In the genomic region with DNA sequence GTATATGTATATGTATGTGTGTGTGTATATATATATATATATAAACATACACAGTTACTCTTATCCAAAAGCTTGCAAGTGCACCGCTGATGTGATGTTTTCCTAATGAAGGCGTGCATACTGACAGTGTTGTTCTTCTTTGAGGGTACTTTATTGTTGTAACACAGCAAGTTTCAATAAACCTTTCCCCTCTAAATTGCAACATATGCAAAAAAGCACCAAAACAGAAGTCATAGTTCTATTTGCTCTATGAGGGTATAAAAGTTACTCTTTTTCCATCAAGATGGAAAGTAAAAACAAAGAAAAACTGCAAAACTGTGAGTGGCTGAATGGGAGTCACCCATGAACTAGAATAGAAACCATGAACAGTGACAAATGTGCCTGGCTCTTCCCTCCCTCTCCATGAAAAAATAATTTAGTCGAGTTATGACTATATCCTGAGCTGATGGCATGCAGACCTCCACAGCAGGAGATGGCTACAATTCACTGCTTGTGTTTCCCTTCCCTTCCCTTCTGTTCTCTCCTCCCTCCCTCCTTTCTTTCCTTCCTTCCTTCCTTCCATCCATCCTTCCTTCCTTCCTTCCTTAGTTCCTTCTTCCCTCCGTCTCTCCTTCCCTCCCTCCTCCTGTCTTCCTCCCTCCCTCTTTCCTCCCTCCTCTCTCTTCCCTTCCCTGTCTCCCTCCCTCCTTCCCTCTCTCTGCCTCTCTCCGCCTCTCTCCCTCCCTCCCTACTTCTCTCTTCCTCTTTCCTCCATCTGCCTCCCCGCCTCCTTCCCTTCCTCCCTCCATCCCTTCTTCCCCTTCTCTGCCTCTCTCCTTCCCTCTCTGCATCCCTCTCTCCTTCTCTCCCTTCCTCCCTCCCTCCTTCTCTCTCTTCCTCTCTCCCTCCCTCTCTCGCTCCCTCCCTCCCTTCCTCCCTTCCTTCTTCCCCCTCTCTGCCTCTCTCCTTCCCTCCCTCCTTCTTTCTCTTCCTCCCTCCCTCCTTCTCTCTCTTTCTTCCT, we compare ENCODE assay signal across 2 cellular contexts.
TF ChIP-seq lines count a peak whose summit lies in the region.

No MANE protein-coding gene starts in this region.

TF ChIP-seq in A549, 52 proteins besides CTCF, POLR2A, EP300 and RAD21:
- TF ChIP-seq MAFK (IDR thresholded peaks at IDR 0.05; ENCODE audit: partially characterized antibody) (peak; percentile 48), RCOR1 (IDR thresholded peaks at IDR 0.05; ENCODE audit: low read depth, low read length) (no peak), MAZ (IDR thresholded peaks at IDR 0.05; ENCODE audit: borderline replicate concordance, low read depth, low read length) (no peak)

TF ChIP-seq in K562, 482 proteins besides CTCF, POLR2A, EP300 and RAD21:
- TF ChIP-seq MCM3 (IDR thresholded peaks at IDR 0.05) (no peak), CEBPG (CRISPR knock-in tag; IDR thresholded peaks at IDR 0.05) (no peak), CEBPG (tag; conservative IDR thresholded peaks at IDR 0.05 in 1 of 2, IDR thresholded peaks at IDR 0.05 in 1 of 2) (no peak), RFX1 (IDR thresholded peaks at IDR 0.05) (no peak), ZNF431 (CRISPR knock-in tag; IDR thresholded peaks at IDR 0.05) (no peak), MAFG (tag; conservative IDR thresholded peaks at IDR 0.05) (peak; percentile 64), MAFK (IDR thresholded peaks at IDR 0.05; ENCODE audit: low read length) (peak; percentile 58), ZNF316 (IDR thresholded peaks at IDR 0.05) (peak; percentile 73), C11orf30 (IDR thresholded peaks at IDR 0.05; ENCODE audit: low read depth) (peak; percentile 58; the same call in 1 of the 2 replicates), MAFF (IDR thresholded peaks at IDR 0.05; ENCODE audit: low read length) (peak; percentile 68)
- TF ChIP-seq, protein P1, sequence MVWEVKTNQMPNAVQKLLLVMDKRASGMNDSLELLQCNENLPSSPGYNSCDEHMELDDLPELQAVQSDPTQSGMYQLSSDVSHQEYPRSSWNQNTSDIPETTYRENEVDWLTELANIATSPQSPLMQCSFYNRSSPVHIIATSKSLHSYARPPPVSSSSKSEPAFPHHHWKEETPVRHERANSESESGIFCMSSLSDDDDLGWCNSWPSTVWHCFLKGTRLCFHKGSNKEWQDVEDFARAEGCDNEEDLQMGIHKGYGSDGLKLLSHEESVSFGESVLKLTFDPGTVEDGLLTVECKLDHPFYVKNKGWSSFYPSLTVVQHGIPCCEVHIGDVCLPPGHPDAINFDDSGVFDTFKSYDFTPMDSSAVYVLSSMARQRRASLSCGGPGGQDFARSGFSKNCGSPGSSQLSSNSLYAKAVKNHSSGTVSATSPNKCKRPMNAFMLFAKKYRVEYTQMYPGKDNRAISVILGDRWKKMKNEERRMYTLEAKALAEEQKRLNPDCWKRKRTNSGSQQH (CRISPR knock-in tag; IDR thresholded peaks at IDR 0.05) = 0 out of 2 replicates have a peak, but pooled peaks have one; percentile 54
- TF ChIP-seq, protein P2, sequence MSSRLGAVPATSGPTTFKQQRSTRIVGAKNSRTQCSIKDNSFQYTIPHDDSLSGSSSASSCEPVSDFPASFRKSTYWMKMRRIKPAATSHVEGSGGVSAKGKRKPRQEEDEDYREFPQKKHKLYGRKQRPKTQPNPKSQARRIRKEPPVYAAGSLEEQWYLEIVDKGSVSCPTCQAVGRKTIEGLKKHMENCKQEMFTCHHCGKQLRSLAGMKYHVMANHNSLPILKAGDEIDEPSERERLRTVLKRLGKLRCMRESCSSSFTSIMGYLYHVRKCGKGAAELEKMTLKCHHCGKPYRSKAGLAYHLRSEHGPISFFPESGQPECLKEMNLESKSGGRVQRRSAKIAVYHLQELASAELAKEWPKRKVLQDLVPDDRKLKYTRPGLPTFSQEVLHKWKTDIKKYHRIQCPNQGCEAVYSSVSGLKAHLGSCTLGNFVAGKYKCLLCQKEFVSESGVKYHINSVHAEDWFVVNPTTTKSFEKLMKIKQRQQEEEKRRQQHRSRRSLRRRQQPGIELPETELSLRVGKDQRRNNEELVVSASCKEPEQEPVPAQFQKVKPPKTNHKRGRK (tag; IDR thresholded peaks at IDR 0.05) = peak; percentile 80
TF ChIP-seq in K562: peak in this region for 7.
